ENCODE assay signal across 17 cellular contexts in genomic region chr7:26388256-26388655, GRCh38.
DNase-seq lines count a peak whose midpoint lies in the region; ATAC-seq, FAIRE-seq and TF ChIP-seq lines count a peak whose summit lies in the region.
"Had no signal": no experiment of that assay in that cellular context is flagged by ENCODE, and none has a peak within 500 bp of the region (broad histone marks: within the 10 kb centered on the region; RNA-seq: fewer than 3 reads in every experiment).

No MANE protein-coding gene starts in this region.

- peaks cover 36% of the 10 kb centered on the region for H3K27me3 Mint-ChIP-seq in activated CD8-positive, alpha-beta T cell treated with anti-CD3 and anti-CD28 coated beads for 36 hours
- H3K27me3 Mint-ChIP-seq in activated CD8-positive, alpha-beta T cell treated with anti-CD3 and anti-CD28 coated beads, Interleukin-2, amount 10 ng/mL, durations not matched to agents 7 days and 5 days (ENCODE audit: low read depth): peaks cover 37% of the 10 kb centered on the region
- peaks cover 67% of the 10 kb centered on the region for H3K27me3 Mint-ChIP-seq in T-helper 17 cell

- peak; percentile 34 for ATAC-seq in activated CD8-positive, alpha-beta T cell treated with anti-CD3 and anti-CD28 coated beads for 36 hours
- ATAC-seq in activated CD8-positive, alpha-beta T cell treated with anti-CD3 and anti-CD28 coated beads, Interleukin-2, amount 10 ng/mL, durations not matched to agents 7 days and 5 days: no peak
- peak; percentile 79 for ATAC-seq in HG02642 (IDR thresholded peaks at IDR 0.05; ENCODE audit: poor library complexity, unreplicated experiment)
- no peak for ATAC-seq in T-helper 17 cell
- ATAC-seq: left ventricle myocardium superior had no signal

- H3K27ac Mint-ChIP-seq in activated CD8-positive, alpha-beta T cell treated with anti-CD3 and anti-CD28 coated beads for 36 hours: no peak overlapping the region
- no peak overlapping the region for H3K27ac Mint-ChIP-seq in activated CD8-positive, alpha-beta T cell treated with anti-CD3 and anti-CD28 coated beads, Interleukin-2, amount 10 ng/mL, durations not matched to agents 7 days and 5 days
- no peak overlapping the region for H3K27ac Mint-ChIP-seq in T-helper 17 cell
- H3K27ac Mint-ChIP-seq: type B pancreatic cell had no signal

- H3K36me3 Mint-ChIP-seq in activated CD8-positive, alpha-beta T cell treated with anti-CD3 and anti-CD28 coated beads for 36 hours (ENCODE audit: low read depth): no peaks in the 10 kb centered on the region
- no peaks in the 10 kb centered on the region for H3K36me3 Mint-ChIP-seq in activated CD8-positive, alpha-beta T cell treated with anti-CD3 and anti-CD28 coated beads, Interleukin-2, amount 10 ng/mL, durations not matched to agents 7 days and 5 days (ENCODE audit: low read depth)
- H3K36me3 Mint-ChIP-seq in T-helper 17 cell (ENCODE audit: low read depth): peaks cover 4% of the 10 kb centered on the region
- H3K36me3 Mint-ChIP-seq: type B pancreatic cell had no signal

- CTCF ChIA-PET in activated CD8-positive, alpha-beta T cell treated with anti-CD3 and anti-CD28 coated beads for 36 hours (lab: Charles Lee): interaction anchor here (1.2 to 2.3 kb wide), 3 partner anchors 10 to 23 kb away, joined by 3 to 12 read pairs (median 6); no protein-coding TSS in a partner anchor
- CTCF ChIA-PET in activated CD8-positive, alpha-beta T cell treated with anti-CD3 and anti-CD28 coated beads, Interleukin-2, amount 10 ng/mL, durations not matched to agents 7 days and 5 days (lab: Charles Lee): interaction anchor here (0.5 to 1.5 kb wide), 3 partner anchors 11 to 437 kb away, joined by 3 read pairs; no protein-coding TSS in a partner anchor

- H3K9me3 Mint-ChIP-seq in activated CD8-positive, alpha-beta T cell treated with anti-CD3 and anti-CD28 coated beads for 36 hours: no peaks in the 10 kb centered on the region
- H3K9me3 Mint-ChIP-seq in activated CD8-positive, alpha-beta T cell treated with anti-CD3 and anti-CD28 coated beads, Interleukin-2, amount 10 ng/mL, durations not matched to agents 7 days and 5 days (ENCODE audit: insufficient read depth): no peaks in the 10 kb centered on the region
- H3K9me3 Mint-ChIP-seq: type B pancreatic cell had no signal

- POLR2A ChIA-PET in activated CD8-positive, alpha-beta T cell treated with anti-CD3 and anti-CD28 coated beads for 36 hours (lab: Charles Lee): interaction anchor here (1.5 kb wide), 1 partner anchor 13 kb away, joined by 3 read pairs; no protein-coding TSS in a partner anchor
- POLR2A ChIA-PET in activated CD8-positive, alpha-beta T cell treated with anti-CD3 and anti-CD28 coated beads, Interleukin-2, amount 10 ng/mL, durations not matched to agents 7 days and 5 days (lab: Charles Lee): no interaction called here

- TF ChIP-seq CTCF in activated CD8-positive, alpha-beta T cell treated with anti-CD3 and anti-CD28 coated beads for 36 hours (IDR thresholded peaks at IDR 0.05): no peak

- no peaks in the 10 kb centered on the region for H3K4me1 Mint-ChIP-seq in activated CD8-positive, alpha-beta T cell treated with anti-CD3 and anti-CD28 coated beads for 36 hours (ENCODE audit: low read depth)
- H3K4me1 Mint-ChIP-seq in activated CD8-positive, alpha-beta T cell treated with anti-CD3 and anti-CD28 coated beads, Interleukin-2, amount 10 ng/mL, durations not matched to agents 7 days and 5 days (ENCODE audit: low read depth): no peaks in the 10 kb centered on the region
- peaks cover 4% of the 10 kb centered on the region for H3K4me1 Mint-ChIP-seq in T-helper 17 cell

- no peaks in the 10 kb centered on the region for H3K9me3 ChIP-seq in T-helper 17 cell (ENCODE audit: control insufficient read depth, low read length, poor library complexity, severe bottlenecking)
- H3K9me3 ChIP-seq: HAP-1, SJSA1 had no signal

- intact Hi-C loops in activated CD8-positive, alpha-beta T cell treated with anti-CD3 and anti-CD28 coated beads for 36 hours (cut with micrococcal nuclease): no loop called here

- H3K4me3 Mint-ChIP-seq in activated CD8-positive, alpha-beta T cell treated with anti-CD3 and anti-CD28 coated beads for 36 hours: no peak overlapping the region
- no peak overlapping the region for H3K4me3 Mint-ChIP-seq in activated CD8-positive, alpha-beta T cell treated with anti-CD3 and anti-CD28 coated beads, Interleukin-2, amount 10 ng/mL, durations not matched to agents 7 days and 5 days
- H3K4me3 Mint-ChIP-seq in T-helper 17 cell: no peak overlapping the region
- H3K4me3 Mint-ChIP-seq: type B pancreatic cell had no signal

- peak; percentile 40 for FAIRE-seq in urothelium cell line (lab: Jason Lieb, UNC)

- no peak for DNase-seq in activated CD8-positive, alpha-beta T cell treated with anti-CD3 and anti-CD28 coated beads for 36 hours
- DNase-seq in activated CD8-positive, alpha-beta T cell treated with anti-CD3 and anti-CD28 coated beads, Interleukin-2, amount 10 ng/mL, durations not matched to agents 7 days and 5 days: no peak
- DNase-seq in NCI-H526 (lab: John Stamatoyannopoulos, UW): peak; percentile 53 to 60
- no peak for DNase-seq in urothelium cell line (ENCODE audit: low spot score)
- no peak for DNase-seq in HuH-7.5 (ENCODE audit: low spot score)
- DNase-seq in T-helper 17 cell: no peak
- DNase-seq in anterior cingulate cortex (lab: John Stamatoyannopoulos, UW): no peak
- DNase-seq: DMS 273 treated with DMSO at 0.1 percent for 48 hours; head of caudate nucleus; left ventricle myocardium superior; MV-4-11; NCI-H524; stimulated activated CD4-positive, alpha-beta T cell treated with anti-CD3 and anti-CD28 coated beads, Interleukin-12 subunit alpha, Interleukin-12 subunit beta, amount 100 ng/mL, for 4 hours had no signal

Comparison
In these comparisons a context has a peak if more than half of its experiments do, and no peak if none do; other contexts are left out.
1. ATAC-seq: peak in activated CD8-positive, alpha-beta T cell treated with anti-CD3 and anti-CD28 coated beads for 36 hours (single experiment) and HG02642 (single experiment); none in activated CD8-positive, alpha-beta T cell treated with anti-CD3 and anti-CD28 coated beads, Interleukin-2, amount 10 ng/mL, durations not matched to agents 7 days and 5 days (single experiment) and T-helper 17 cell (single experiment).
2. DNase-seq: peak in NCI-H526 (2 of 2); none in activated CD8-positive, alpha-beta T cell treated with anti-CD3 and anti-CD28 coated beads for 36 hours (single experiment), activated CD8-positive, alpha-beta T cell treated with anti-CD3 and anti-CD28 coated beads, Interleukin-2, amount 10 ng/mL, durations not matched to agents 7 days and 5 days (single experiment), urothelium cell line (single experiment), HuH-7.5 (single experiment), T-helper 17 cell (0 of 3) and anterior cingulate cortex (0 of 58).